ENCODE assay signal across 1 cellular context in genomic region chr2:84925724-84926376, GRCh38.
TF ChIP-seq lines count a peak whose summit lies in the region.

No MANE protein-coding gene starts in this region.

TF ChIP-seq in GM12878, 131 proteins besides CTCF, POLR2A, EP300 and RAD21 (continued from another document):
- TF ChIP-seq, protein P1, sequence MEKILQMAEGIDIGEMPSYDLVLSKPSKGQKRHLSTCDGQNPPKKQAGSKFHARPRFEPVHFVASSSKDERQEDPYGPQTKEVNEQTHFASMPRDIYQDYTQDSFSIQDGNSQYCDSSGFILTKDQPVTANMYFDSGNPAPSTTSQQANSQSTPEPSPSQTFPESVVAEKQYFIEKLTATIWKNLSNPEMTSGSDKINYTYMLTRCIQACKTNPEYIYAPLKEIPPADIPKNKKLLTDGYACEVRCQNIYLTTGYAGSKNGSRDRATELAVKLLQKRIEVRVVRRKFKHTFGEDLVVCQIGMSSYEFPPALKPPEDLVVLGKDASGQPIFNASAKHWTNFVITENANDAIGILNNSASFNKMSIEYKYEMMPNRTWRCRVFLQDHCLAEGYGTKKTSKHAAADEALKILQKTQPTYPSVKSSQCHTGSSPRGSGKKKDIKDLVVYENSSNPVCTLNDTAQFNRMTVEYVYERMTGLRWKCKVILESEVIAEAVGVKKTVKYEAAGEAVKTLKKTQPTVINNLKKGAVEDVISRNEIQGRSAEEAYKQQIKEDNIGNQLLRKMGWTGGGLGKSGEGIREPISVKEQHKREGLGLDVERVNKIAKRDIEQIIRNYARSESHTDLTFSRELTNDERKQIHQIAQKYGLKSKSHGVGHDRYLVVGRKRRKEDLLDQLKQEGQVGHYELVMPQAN (conservative IDR thresholded peaks at IDR 0.05), result peak; percentile 39; the same call in 1 of the 2 replicates
- TF ChIP-seq BRCA1 (IDR thresholded peaks at IDR 0.05; ENCODE audit: low read depth, low read length), result no peak
- TF ChIP-seq TCF7 (IDR thresholded peaks at IDR 0.05; ENCODE audit: borderline replicate concordance), result no peak
- TF ChIP-seq IKZF2 (IDR thresholded peaks at IDR 0.05), result peak; percentile 92 to 93
- TF ChIP-seq KDM1A (IDR thresholded peaks at IDR 0.05; ENCODE audit: borderline replicate concordance), result no peak
- TF ChIP-seq TAF1 (IDR thresholded peaks at IDR 0.05; ENCODE audit: borderline replicate concordance, low read depth, low read length), result no peak
- TF ChIP-seq RB1 (IDR thresholded peaks at IDR 0.05; ENCODE audit: borderline replicate concordance), result peak; percentile 84; the same call in 1 of the 2 replicates
- TF ChIP-seq PAX8 (IDR thresholded peaks at IDR 0.05), result no peak
- peak; percentile 43 for TF ChIP-seq MYC (IDR thresholded peaks at IDR 0.05; ENCODE audit: insufficient read depth, insufficient read length, insufficient replicate concordance, low read length, severe bottlenecking)
- 0 out of 2 replicates have a peak, but pooled peaks have one; percentile 47 for TF ChIP-seq HDGF (IDR thresholded peaks at IDR 0.05)
- TF ChIP-seq CEBPB (IDR thresholded peaks at IDR 0.05; ENCODE audit: borderline replicate concordance in 1 of 2, low read depth in 2 of 2, low read length in 2 of 2), result peak in 1 of 2 experiments; percentile 61; a peak in 2 of 4 replicates
- 0 out of 2 replicates have a peak, but pooled peaks have one; percentile 24 for TF ChIP-seq MYB (IDR thresholded peaks at IDR 0.05; ENCODE audit: borderline replicate concordance, low read depth, low read length)
- no peak for TF ChIP-seq ATF7 (IDR thresholded peaks at IDR 0.05; ENCODE audit: low read depth)
- TF ChIP-seq, protein P2, sequence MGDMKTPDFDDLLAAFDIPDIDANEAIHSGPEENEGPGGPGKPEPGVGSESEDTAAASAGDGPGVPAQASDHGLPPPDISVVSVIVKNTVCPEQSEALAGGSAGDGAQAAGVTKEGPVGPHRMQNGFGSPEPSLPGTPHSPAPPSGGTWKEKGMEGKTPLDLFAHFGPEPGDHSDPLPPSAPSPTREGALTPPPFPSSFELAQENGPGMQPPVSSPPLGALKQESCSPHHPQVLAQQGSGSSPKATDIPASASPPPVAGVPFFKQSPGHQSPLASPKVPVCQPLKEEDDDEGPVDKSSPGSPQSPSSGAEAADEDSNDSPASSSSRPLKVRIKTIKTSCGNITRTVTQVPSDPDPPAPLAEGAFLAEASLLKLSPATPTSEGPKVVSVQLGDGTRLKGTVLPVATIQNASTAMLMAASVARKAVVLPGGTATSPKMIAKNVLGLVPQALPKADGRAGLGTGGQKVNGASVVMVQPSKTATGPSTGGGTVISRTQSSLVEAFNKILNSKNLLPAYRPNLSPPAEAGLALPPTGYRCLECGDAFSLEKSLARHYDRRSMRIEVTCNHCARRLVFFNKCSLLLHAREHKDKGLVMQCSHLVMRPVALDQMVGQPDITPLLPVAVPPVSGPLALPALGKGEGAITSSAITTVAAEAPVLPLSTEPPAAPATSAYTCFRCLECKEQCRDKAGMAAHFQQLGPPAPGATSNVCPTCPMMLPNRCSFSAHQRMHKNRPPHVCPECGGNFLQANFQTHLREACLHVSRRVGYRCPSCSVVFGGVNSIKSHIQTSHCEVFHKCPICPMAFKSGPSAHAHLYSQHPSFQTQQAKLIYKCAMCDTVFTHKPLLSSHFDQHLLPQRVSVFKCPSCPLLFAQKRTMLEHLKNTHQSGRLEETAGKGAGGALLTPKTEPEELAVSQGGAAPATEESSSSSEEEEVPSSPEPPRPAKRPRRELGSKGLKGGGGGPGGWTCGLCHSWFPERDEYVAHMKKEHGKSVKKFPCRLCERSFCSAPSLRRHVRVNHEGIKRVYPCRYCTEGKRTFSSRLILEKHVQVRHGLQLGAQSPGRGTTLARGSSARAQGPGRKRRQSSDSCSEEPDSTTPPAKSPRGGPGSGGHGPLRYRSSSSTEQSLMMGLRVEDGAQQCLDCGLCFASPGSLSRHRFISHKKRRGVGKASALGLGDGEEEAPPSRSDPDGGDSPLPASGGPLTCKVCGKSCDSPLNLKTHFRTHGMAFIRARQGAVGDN (IDR thresholded peaks at IDR 0.05), result peak; percentile 64
- TF ChIP-seq RAD51 (IDR thresholded peaks at IDR 0.05), result no peak
TF ChIP-seq in GM12878: peak in this region for 57.
